34 cellular contexts compared by ENCODE assay signal in the genomic region with DNA sequence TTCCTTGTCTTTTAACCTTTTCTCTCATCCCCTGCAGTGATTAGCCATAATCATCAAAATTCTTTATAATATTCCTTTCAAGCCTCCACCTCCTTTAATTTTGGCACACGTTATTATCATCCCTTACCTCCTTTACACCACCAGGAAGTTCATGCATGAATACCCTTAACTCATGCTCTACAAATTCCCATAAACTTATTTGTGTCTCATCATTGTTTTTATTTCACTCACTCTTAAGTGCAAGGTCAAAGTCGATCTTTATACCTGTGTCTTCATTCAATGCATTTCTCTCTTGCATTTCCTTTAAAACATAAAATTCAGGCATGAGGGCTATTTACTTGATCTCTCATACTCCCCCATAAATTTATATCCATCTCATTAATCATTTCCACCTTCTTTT.
"Had no signal": no experiment of that assay in that cellular context is flagged by ENCODE, and none has a peak within 500 bp of the region (broad histone marks: within the 10 kb centered on the region; RNA-seq: fewer than 3 reads in every experiment).

No MANE protein-coding gene starts in this region.

- H3K36me3 ChIP-seq: MG63 had no signal

- H3K27me3 ChIP-seq: MG63 had no signal

- H3K4me3 ChIP-seq: MG63 had no signal

- DNase-seq: Karpas-422, Kasumi-1, MG63, MM.1S, MV-4-11, NCI-H1048, NCI-H1092, NCI-H1092 treated with DMSO at 0.1 percent for 48 hours, NCI-H1105, NCI-H1105 treated with DMSO at 0.1 percent for 48 hours, NCI-H1417, NCI-H1417 treated with DMSO at 0.1 percent for 48 hours, NCI-H1436, NCI-H1436 treated with DMSO at 0.1 percent for 48 hours, NCI-H146, NCI-H1694, NCI-H1694 treated with DMSO at 0.1 percent for 48 hours, NCI-H187, NCI-H187 treated with DMSO at 0.1 percent for 48 hours, NCI-H1930, NCI-H2029, NCI-H2029 treated with DMSO at 0.1 percent for 48 hours, NCI-H2081 treated with DMSO at 0.1 percent for 48 hours, NCI-H2107, NCI-H2171, NCI-H2171 treated with DMSO at 0.1 percent for 48 hours, NCI-H2227 treated with DMSO at 0.1 percent for 48 hours, NCI-H226, NCI-H345, NCI-H446, NCI-H446 treated with DMSO at 0.1 percent for 48 hours, NCI-H510A, NCI-H510A treated with DMSO at 0.1 percent for 48 hours, NCI-H524 had no signal

- H3K9me3 ChIP-seq: MG63 had no signal
